In genomic region chr7:98399903-98400537, GRCh38 we compare ENCODE assay signal across 8 cellular contexts. TPM values are rescaled to one million over a fixed set of nuclear protein-coding genes. Genes with fewer than 3 reads are reported as not detected.
DNase-seq lines count a peak whose midpoint lies in the region; ATAC-seq and TF ChIP-seq lines count a peak whose summit lies in the region.

No MANE protein-coding gene starts in this region.

- peak overlapping the region; percentile 50 for H3K27ac Mint-ChIP-seq in T-helper 1 cell treated with Interleukin-12 subunit alpha and Interleukin-12 subunit beta and Interleukin-4 antibody, amounts not matched to agents 30 μg/mL and 1 μg/mL, for 36 hours
- H3K27ac Mint-ChIP-seq in T-helper 17 cell, result peak overlapping the region; percentile 14
- peak overlapping the region; percentile 73 for H3K27ac Mint-ChIP-seq in stimulated activated naive B cell treated with anti-CD40 and anti-IgM and Interleukin-4, amounts not matched to agents 10 μg/mL and 1 μg/mL and 100 μg/mL, for 72 hours

- H3K36me3 ChIP-seq in hepatocyte (replicated peaks; ENCODE audit: insufficient read depth, low read depth), result no peaks in the 10 kb centered on the region

- H3K9me2 ChIP-seq in hepatocyte (replicated peaks; ENCODE audit: insufficient read depth), result no peaks in the 10 kb centered on the region

- H3K9me3 ChIP-seq in T-helper 17 cell (ENCODE audit: control insufficient read depth, low read length, poor library complexity, severe bottlenecking), result no peaks in the 10 kb centered on the region
- no peaks in the 10 kb centered on the region for H3K9me3 ChIP-seq in hepatocyte (ENCODE audit: low read depth)

- intact Hi-C loops in posterior cingulate gyrus (cut with DNase I), result loop anchor here (5.0 kb wide), 1 partner anchor 103 kb away; no protein-coding TSS in a partner anchor

- no peaks in the 10 kb centered on the region for H3K36me3 Mint-ChIP-seq in T-helper 1 cell treated with Interleukin-12 subunit alpha and Interleukin-12 subunit beta and Interleukin-4 antibody, amounts not matched to agents 30 μg/mL and 1 μg/mL, for 36 hours (ENCODE audit: low read depth)
- H3K36me3 Mint-ChIP-seq in T-helper 17 cell (ENCODE audit: low read depth), result no peaks in the 10 kb centered on the region
- no peaks in the 10 kb centered on the region for H3K36me3 Mint-ChIP-seq in stimulated activated naive B cell treated with anti-CD40 and anti-IgM and Interleukin-4, amounts not matched to agents 10 μg/mL and 1 μg/mL and 100 μg/mL, for 72 hours

- H3K4me3 ChIP-seq in hepatocyte, result peak overlapping the region; percentile 61

- ATAC-seq in T-helper 17 cell (no peak), HG02798 (IDR thresholded peaks at IDR 0.05; ENCODE audit: poor library complexity, unreplicated experiment) (no peak), HG02870 (IDR thresholded peaks at IDR 0.05; ENCODE audit: unreplicated experiment) (no peak)
- peak in 1 of 2 donors; percentile 5 for ATAC-seq in stimulated activated naive B cell treated with anti-CD40 and anti-IgM and Interleukin-4, amounts not matched to agents 10 μg/mL and 1 μg/mL and 100 μg/mL, for 72 hours (replicated peaks)

- peaks cover 18% of the 10 kb centered on the region for H3K4me1 ChIP-seq in hepatocyte (ENCODE audit: insufficient read depth)

- H3K4me2 ChIP-seq in hepatocyte, result peak overlapping the region; percentile 85

- no peaks in the 10 kb centered on the region for H4K20me1 ChIP-seq in hepatocyte (ENCODE audit: insufficient read depth, poor library complexity, severe bottlenecking)

- peak overlapping the region; percentile 29 for H3K4me3 Mint-ChIP-seq in T-helper 1 cell treated with Interleukin-12 subunit alpha and Interleukin-12 subunit beta and Interleukin-4 antibody, amounts not matched to agents 30 μg/mL and 1 μg/mL, for 36 hours
- peak overlapping the region; percentile 65 for H3K4me3 Mint-ChIP-seq in T-helper 17 cell
- H3K4me3 Mint-ChIP-seq in stimulated activated naive B cell treated with anti-CD40 and anti-IgM and Interleukin-4, amounts not matched to agents 10 μg/mL and 1 μg/mL and 100 μg/mL, for 72 hours, result peak overlapping the region; percentile 65 to 78

- H3K27me3 ChIP-seq in hepatocyte, result no peaks in the 10 kb centered on the region

- peaks cover 21% of the 10 kb centered on the region for H3K27me3 Mint-ChIP-seq in T-helper 1 cell treated with Interleukin-12 subunit alpha and Interleukin-12 subunit beta and Interleukin-4 antibody, amounts not matched to agents 30 μg/mL and 1 μg/mL, for 36 hours (ENCODE audit: low read depth)
- H3K27me3 Mint-ChIP-seq in T-helper 17 cell, result peaks cover 13% of the 10 kb centered on the region
- H3K27me3 Mint-ChIP-seq in stimulated activated naive B cell treated with anti-CD40 and anti-IgM and Interleukin-4, amounts not matched to agents 10 μg/mL and 1 μg/mL and 100 μg/mL, for 72 hours, result peaks cover 13 to 14% of the 10 kb centered on the region in 2 donors

- H3K27ac ChIP-seq in hepatocyte, result peak overlapping the region; percentile 91

- peak overlapping the region; percentile 74 for H2AFZ ChIP-seq in hepatocyte

- H3K4me1 Mint-ChIP-seq in T-helper 1 cell treated with Interleukin-12 subunit alpha and Interleukin-12 subunit beta and Interleukin-4 antibody, amounts not matched to agents 30 μg/mL and 1 μg/mL, for 36 hours (ENCODE audit: low read depth), result peaks cover 1% of the 10 kb centered on the region
- peaks cover 2% of the 10 kb centered on the region for H3K4me1 Mint-ChIP-seq in T-helper 17 cell
- peaks cover 5 to 21% of the 10 kb centered on the region in 2 donors for H3K4me1 Mint-ChIP-seq in stimulated activated naive B cell treated with anti-CD40 and anti-IgM and Interleukin-4, amounts not matched to agents 10 μg/mL and 1 μg/mL and 100 μg/mL, for 72 hours

- no peaks in the 10 kb centered on the region for H3K9me3 Mint-ChIP-seq in T-helper 1 cell treated with Interleukin-12 subunit alpha and Interleukin-12 subunit beta and Interleukin-4 antibody, amounts not matched to agents 30 μg/mL and 1 μg/mL, for 36 hours
- H3K9me3 Mint-ChIP-seq in stimulated activated naive B cell treated with anti-CD40 and anti-IgM and Interleukin-4, amounts not matched to agents 10 μg/mL and 1 μg/mL and 100 μg/mL, for 72 hours, result no peaks in the 10 kb centered on the region

- DNase-seq in T-helper 1 cell, result no peak
- no peak for DNase-seq in T-helper 17 cell
- peak; percentile 26 for DNase-seq in hepatocyte (ENCODE audit: low spot score)
- DNase-seq in stimulated activated naive B cell treated with anti-CD40 and anti-IgM and Interleukin-4, amounts not matched to agents 10 μg/mL and 1 μg/mL and 100 μg/mL, for 72 hours, result no peak
- no peak for DNase-seq in posterior cingulate gyrus

- WGBS in hepatocyte (ENCODE audit: low lambda C conversion rate, missing lambda C conversion rate), result 4% methylated on average over 13 of the region's 22 CpGs

- H3K79me2 ChIP-seq in hepatocyte, result peaks cover 51% of the 10 kb centered on the region

- TF ChIP-seq CTCF in hepatocyte (IDR thresholded peaks at IDR 0.05; ENCODE audit: poor library complexity), result no peak

RNA-seq across cellular contexts. Expression of gene BAIAP2L1, which starts 0.9 kb away (rescaled TPM):
- total RNA-seq in T-helper 17 cell (under 1 TPM; 0.55 to 0.82 TPM), hepatocyte (32.0 and 34.7 TPM in 2 replicates)
- polyA plus RNA-seq in hepatocyte, result 25.4 and 33.7 TPM in 2 replicates

Comparison
In these comparisons a context has a peak if more than half of its experiments do, and no peak if none do; other contexts are left out.
1. H3K27ac Mint-ChIP-seq: peak in every context shown above with its lines; median percentile 73 in stimulated activated naive B cell treated with anti-CD40 and anti-IgM and Interleukin-4, amounts not matched to agents 10 μg/mL and 1 μg/mL and 100 μg/mL, for 72 hours; 50 in T-helper 1 cell treated with Interleukin-12 subunit alpha and Interleukin-12 subunit beta and Interleukin-4 antibody, amounts not matched to agents 30 μg/mL and 1 μg/mL, for 36 hours; 14 in T-helper 17 cell.
2. RNA of gene BAIAP2L1, which starts 0.9 kb away (total RNA-seq): 32.0 to 34.7 TPM in hepatocyte; 0.55 to 0.82 TPM in T-helper 17 cell; every median in the first group is over 10 times any median in the second.
3. Peak in every context shown above with its lines, with median percentiles within 50 percentile points of each other: H3K4me3 Mint-ChIP-seq.